In the genomic region with DNA sequence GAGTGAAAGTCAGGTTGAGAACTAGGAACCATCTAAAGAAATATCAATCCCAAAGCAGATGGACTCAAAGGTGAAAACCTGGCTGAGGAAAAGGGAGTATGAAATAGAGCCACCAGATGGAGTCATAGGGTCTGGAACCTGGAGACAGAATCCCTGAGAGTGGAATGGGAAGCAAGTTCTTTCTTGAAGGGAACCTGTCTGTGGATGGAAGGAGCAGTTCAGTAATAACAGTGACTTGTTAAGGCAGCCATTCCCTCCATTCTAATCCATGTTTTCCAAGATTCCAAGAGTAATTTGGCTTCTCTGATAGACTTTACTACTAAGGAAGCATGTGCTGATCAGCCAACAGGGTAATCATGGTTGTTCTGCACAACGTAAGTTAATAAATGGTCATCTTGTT, we compare ENCODE assay signal across 8 cellular contexts. TPM values are rescaled to one million over a fixed set of nuclear protein-coding genes. Genes with fewer than 3 reads are reported as not detected.
DNase-seq lines count a peak whose midpoint lies in the region; ATAC-seq and TF ChIP-seq lines count a peak whose summit lies in the region.

No MANE protein-coding gene starts in this region.

- H3K79me2 ChIP-seq in DND-41 (ENCODE audit: insufficient read depth, low read length) = no peaks in the 10 kb centered on the region

- no peak overlapping the region for H3K4me2 ChIP-seq in DND-41 (ENCODE audit: insufficient read depth, low read length)

- H3K4me1 ChIP-seq in DND-41 (ENCODE audit: insufficient read depth, low read length) = no peaks in the 10 kb centered on the region
- no peaks in the 10 kb centered on the region for H3K4me1 ChIP-seq in lower lobe of right lung
- no peaks in the 10 kb centered on the region for H3K4me1 ChIP-seq in suprapubic skin
- H3K4me1 ChIP-seq in Peyer's patch = no peaks in the 10 kb centered on the region

- peak; percentile 44 for TF ChIP-seq RAD21 in Ishikawa (IDR thresholded peaks at IDR 0.05; ENCODE audit: low read depth)

- intact Hi-C loops in lower lobe of right lung (cut with DNase I) = no loop called here

- no peak overlapping the region for H2AFZ ChIP-seq in DND-41 (ENCODE audit: low read depth, low read length)

- peak; percentile 10 for TF ChIP-seq CTCF in DND-41 (IDR thresholded peaks at IDR 0.05; ENCODE audit: borderline replicate concordance, extremely low read depth, low read length, poor library complexity, severe bottlenecking)
- TF ChIP-seq CTCF in cardiac fibroblast (IDR thresholded peaks at IDR 0.05; ENCODE audit: low read depth, low read length) = peak; percentile 31
- TF ChIP-seq CTCF in lower lobe of right lung (IDR thresholded peaks at IDR 0.05) = peak; percentile 25
- no peak for TF ChIP-seq CTCF in suprapubic skin (IDR thresholded peaks at IDR 0.05)
- TF ChIP-seq CTCF in Peyer's patch (IDR thresholded peaks at IDR 0.05) = no peak

- no peak for TF ChIP-seq POLR2A in suprapubic skin (IDR thresholded peaks at IDR 0.05)
- no peak for TF ChIP-seq POLR2A in Peyer's patch (IDR thresholded peaks at IDR 0.05)

- 67% methylated on average over 1 of the region's 1 CpG for WGBS in suprapubic skin

- H3K27ac ChIP-seq in DND-41 (ENCODE audit: low read length) (no peak overlapping the region), lower lobe of right lung (no peak overlapping the region), suprapubic skin (no peak overlapping the region), Peyer's patch (no peak overlapping the region)

- H3K4me3 ChIP-seq in DND-41 (ENCODE audit: low read depth in 1 of 2, low read length in 2 of 2) (no peak overlapping the region), cardiac fibroblast (replicated peaks in 1 of 2; ENCODE audit: low read depth in 2 of 2, low read length in 2 of 2) (no peak overlapping the region), lower lobe of right lung (no peak overlapping the region), suprapubic skin (no peak overlapping the region), Peyer's patch (no peak overlapping the region)

- no peak overlapping the region for H3K9ac ChIP-seq in DND-41 (ENCODE audit: low read depth, low read length)

- H3K27me3 ChIP-seq in DND-41 (ENCODE audit: insufficient read depth, low read length, poor library complexity) = peaks cover 8% of the 10 kb centered on the region
- peaks cover under 1% of the 10 kb centered on the region for H3K27me3 ChIP-seq in lower lobe of right lung (ENCODE audit: low read depth)
- peaks cover 3% of the 10 kb centered on the region for H3K27me3 ChIP-seq in suprapubic skin
- H3K27me3 ChIP-seq in Peyer's patch = no peaks in the 10 kb centered on the region

- no peak for ATAC-seq in DND-41 (ENCODE audit: insufficient read depth, low read depth)
- ATAC-seq in lower lobe of right lung = peak in 1 of 2 donors; percentile 32

- no peaks in the 10 kb centered on the region for H4K20me1 ChIP-seq in DND-41 (ENCODE audit: insufficient read depth, low read length)

- H3K36me3 ChIP-seq in DND-41 (ENCODE audit: insufficient read depth, low read length) = no peaks in the 10 kb centered on the region
- no peaks in the 10 kb centered on the region for H3K36me3 ChIP-seq in lower lobe of right lung
- no peaks in the 10 kb centered on the region for H3K36me3 ChIP-seq in suprapubic skin
- H3K36me3 ChIP-seq in Peyer's patch = no peaks in the 10 kb centered on the region

- TF ChIP-seq EP300 in Ishikawa (IDR thresholded peaks at IDR 0.05; ENCODE audit: borderline replicate concordance) (no peak), suprapubic skin (IDR thresholded peaks at IDR 0.05) (no peak)

- DNase-seq in DND-41 (no peak), cardiac fibroblast (ENCODE audit: low read depth in 2 of 2) (peak; percentile 37), lower lobe of right lung (no peak), suprapubic skin (ENCODE audit: low spot score in 2 of 2) (no peak), D341Med (ENCODE audit: low spot score) (no peak), Peyer's patch (no peak)
- DNase-seq in stimulated activated naive CD4-positive, alpha-beta T cell (lab: John Stamatoyannopoulos, UW) = no peak

- no peaks in the 10 kb centered on the region for H3K9me3 ChIP-seq in DND-41 (ENCODE audit: insufficient read depth, low read length, severe bottlenecking)
- no peaks in the 10 kb centered on the region for H3K9me3 ChIP-seq in lower lobe of right lung
- no peaks in the 10 kb centered on the region for H3K9me3 ChIP-seq in suprapubic skin
- no peaks in the 10 kb centered on the region for H3K9me3 ChIP-seq in Peyer's patch

TF ChIP-seq in Ishikawa, 13 proteins besides CTCF, POLR2A, EP300 and RAD21:
- TF ChIP-seq CEBPB (IDR thresholded peaks at IDR 0.05) (no peak), TAF1 (IDR thresholded peaks at IDR 0.05; ENCODE audit: low read depth) (no peak), EGR1 (IDR thresholded peaks at IDR 0.05) (no peak), TCF12 (IDR thresholded peaks at IDR 0.05; ENCODE audit: low read depth) (no peak), FOXM1 (IDR thresholded peaks at IDR 0.05; ENCODE audit: borderline replicate concordance, low read depth) (no peak), YY1 (IDR thresholded peaks at IDR 0.05; ENCODE audit: low read depth) (no peak), TEAD4 (IDR thresholded peaks at IDR 0.05) (no peak), ZBTB7A (IDR thresholded peaks at IDR 0.05; ENCODE audit: low read depth) (no peak), NFIC (IDR thresholded peaks at IDR 0.05) (no peak), REST (IDR thresholded peaks at IDR 0.05; ENCODE audit: low read depth) (no peak), CREB1 (IDR thresholded peaks at IDR 0.05; ENCODE audit: low read depth) (no peak)
- TF ChIP-seq, protein P1, sequence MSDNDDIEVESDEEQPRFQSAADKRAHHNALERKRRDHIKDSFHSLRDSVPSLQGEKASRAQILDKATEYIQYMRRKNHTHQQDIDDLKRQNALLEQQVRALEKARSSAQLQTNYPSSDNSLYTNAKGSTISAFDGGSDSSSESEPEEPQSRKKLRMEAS (IDR thresholded peaks at IDR 0.05) = no peak
- TF ChIP-seq, protein P2, sequence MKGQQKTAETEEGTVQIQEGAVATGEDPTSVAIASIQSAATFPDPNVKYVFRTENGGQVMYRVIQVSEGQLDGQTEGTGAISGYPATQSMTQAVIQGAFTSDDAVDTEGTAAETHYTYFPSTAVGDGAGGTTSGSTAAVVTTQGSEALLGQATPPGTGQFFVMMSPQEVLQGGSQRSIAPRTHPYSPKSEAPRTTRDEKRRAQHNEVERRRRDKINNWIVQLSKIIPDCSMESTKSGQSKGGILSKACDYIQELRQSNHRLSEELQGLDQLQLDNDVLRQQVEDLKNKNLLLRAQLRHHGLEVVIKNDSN (IDR thresholded peaks at IDR 0.05) = no peak

RNA-seq across cellular contexts. Expression of gene AQP9, which starts 22.5 kb away (rescaled TPM):
- total RNA-seq in lower lobe of right lung (60.3 TPM), suprapubic skin (10 to 100 TPM in 3 of 4 donors, 1 to 10 TPM in 1; 7.6 to 49.0 (median 32.7) TPM), Peyer's patch (1 to 10 TPM in 1 of 4 donors, not detected in 3; 5.8 TPM)

RNA-seq across cellular contexts. Expression of gene ALDH1A2, which starts 50.2 kb away (rescaled TPM):
- total RNA-seq in lower lobe of right lung (49.4 TPM), suprapubic skin (1 to 10 TPM in 3 of 4 donors, under 1 TPM in 1; 0.62 to 4.9 (median 2.6) TPM), Peyer's patch (10 to 100 TPM in 1 of 4 donors, 1 to 10 TPM in 2, not detected in 1; 1.1 to 13.1 (median 10.0) TPM)

Comparison
In these comparisons a context has a peak if more than half of its experiments do, and no peak if none do; other contexts are left out.
1. DNase-seq: peak in cardiac fibroblast (2 of 2); none in DND-41 (single experiment), lower lobe of right lung (single experiment), suprapubic skin (0 of 2), stimulated activated naive CD4-positive, alpha-beta T cell (0 of 6), D341Med (single experiment) and Peyer's patch (0 of 3).
2. CTCF ChIP-seq: peak in DND-41 (single experiment), cardiac fibroblast (single experiment) and lower lobe of right lung (single experiment); none in suprapubic skin (0 of 2) and Peyer's patch (0 of 6).